1 cellular context compared by ENCODE assay signal in genomic region chr9:137865581-137866145, GRCh38.
TF ChIP-seq lines count a peak whose summit lies in the region.

No MANE protein-coding gene starts in this region.

TF ChIP-seq in K562, 482 proteins besides CTCF, POLR2A, EP300 and RAD21 (continued from another document):
- TF ChIP-seq ARID4B (CRISPR knock-in tag; IDR thresholded peaks at IDR 0.05): no peak
- no peak for TF ChIP-seq PTRF (tag; IDR thresholded peaks at IDR 0.05)
- TF ChIP-seq, protein P1, sequence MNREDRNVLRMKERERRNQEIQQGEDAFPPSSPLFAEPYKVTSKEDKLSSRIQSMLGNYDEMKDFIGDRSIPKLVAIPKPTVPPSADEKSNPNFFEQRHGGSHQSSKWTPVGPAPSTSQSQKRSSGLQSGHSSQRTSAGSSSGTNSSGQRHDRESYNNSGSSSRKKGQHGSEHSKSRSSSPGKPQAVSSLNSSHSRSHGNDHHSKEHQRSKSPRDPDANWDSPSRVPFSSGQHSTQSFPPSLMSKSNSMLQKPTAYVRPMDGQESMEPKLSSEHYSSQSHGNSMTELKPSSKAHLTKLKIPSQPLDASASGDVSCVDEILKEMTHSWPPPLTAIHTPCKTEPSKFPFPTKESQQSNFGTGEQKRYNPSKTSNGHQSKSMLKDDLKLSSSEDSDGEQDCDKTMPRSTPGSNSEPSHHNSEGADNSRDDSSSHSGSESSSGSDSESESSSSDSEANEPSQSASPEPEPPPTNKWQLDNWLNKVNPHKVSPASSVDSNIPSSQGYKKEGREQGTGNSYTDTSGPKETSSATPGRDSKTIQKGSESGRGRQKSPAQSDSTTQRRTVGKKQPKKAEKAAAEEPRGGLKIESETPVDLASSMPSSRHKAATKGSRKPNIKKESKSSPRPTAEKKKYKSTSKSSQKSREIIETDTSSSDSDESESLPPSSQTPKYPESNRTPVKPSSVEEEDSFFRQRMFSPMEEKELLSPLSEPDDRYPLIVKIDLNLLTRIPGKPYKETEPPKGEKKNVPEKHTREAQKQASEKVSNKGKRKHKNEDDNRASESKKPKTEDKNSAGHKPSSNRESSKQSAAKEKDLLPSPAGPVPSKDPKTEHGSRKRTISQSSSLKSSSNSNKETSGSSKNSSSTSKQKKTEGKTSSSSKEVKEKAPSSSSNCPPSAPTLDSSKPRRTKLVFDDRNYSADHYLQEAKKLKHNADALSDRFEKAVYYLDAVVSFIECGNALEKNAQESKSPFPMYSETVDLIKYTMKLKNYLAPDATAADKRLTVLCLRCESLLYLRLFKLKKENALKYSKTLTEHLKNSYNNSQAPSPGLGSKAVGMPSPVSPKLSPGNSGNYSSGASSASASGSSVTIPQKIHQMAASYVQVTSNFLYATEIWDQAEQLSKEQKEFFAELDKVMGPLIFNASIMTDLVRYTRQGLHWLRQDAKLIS (CRISPR knock-in tag; IDR thresholded peaks at IDR 0.05): no peak
- TF ChIP-seq ELF2 (CRISPR knock-in tag; IDR thresholded peaks at IDR 0.05): no peak
- no peak for TF ChIP-seq ZNF184 (CRISPR knock-in tag; IDR thresholded peaks at IDR 0.05)
- TF ChIP-seq TBL1XR1 (IDR thresholded peaks at IDR 0.05; ENCODE audit: low read length in 2 of 2): no peak
- no peak for TF ChIP-seq GTF3C2 (IDR thresholded peaks at IDR 0.05; ENCODE audit: borderline replicate concordance, extremely low read depth, insufficient read length)
- no peak for TF ChIP-seq CHCHD3 (CRISPR knock-in tag; IDR thresholded peaks at IDR 0.05)
- TF ChIP-seq ZNF274 (IDR thresholded peaks at IDR 0.05; ENCODE audit: borderline replicate concordance, low read depth, low read length): no peak
- no peak for TF ChIP-seq CBX3 (IDR thresholded peaks at IDR 0.05; ENCODE audit: borderline replicate concordance in 1 of 2, low read length in 2 of 2)
